ENCODE assay signal across 21 cellular contexts in genomic region chr16:72576189-72576588, GRCh38.
DNase-seq lines count a peak whose midpoint lies in the region; ATAC-seq and TF ChIP-seq lines count a peak whose summit lies in the region.
"Had no signal": no experiment of that assay in that cellular context is flagged by ENCODE, and none has a peak within 500 bp of the region (broad histone marks: within the 10 kb centered on the region; RNA-seq: fewer than 3 reads in every experiment).

No MANE protein-coding gene starts in this region.

- in situ Hi-C loops in transverse colon (cut with MboI; ENCODE audit: low pct_ligation_motif_present in 1 of 4, low pct_unique_long_range_greater_than_20kb in 1 of 4, low sequenced_read_pairs in 3 of 4) = no loop called here

- H3K9ac ChIP-seq in MM.1S (ENCODE audit: low read length) = no peak overlapping the region
- H3K9ac ChIP-seq: BLaER1 treated with 17β-estradiol and CSF1 and Interleukin-3, amounts not matched to agents 10 nM and 100 nM; GM23248 had no signal

- H3K27me3 Mint-ChIP-seq in activated T-cell treated with anti-CD3 and anti-CD28 coated beads, Interleukin-2, amount 50 U/mL, for 72 hours (ENCODE audit: low read depth) = no peaks in the 10 kb centered on the region
- H3K27me3 Mint-ChIP-seq: CD4-positive, alpha-beta T cell; CD8-positive, alpha-beta memory T cell had no signal

- H3K4me1 ChIP-seq in MM.1S (ENCODE audit: low read length) (no peaks in the 10 kb centered on the region), transverse colon (no peaks in the 10 kb centered on the region), right atrium auricular region (no peaks in the 10 kb centered on the region)
- H3K4me1 ChIP-seq: BE2C had no signal

- TF ChIP-seq CTCF in MM.1S (IDR thresholded peaks at IDR 0.05; ENCODE audit: low read length) (no peak), transverse colon (IDR thresholded peaks at IDR 0.05) (no peak), right atrium auricular region (IDR thresholded peaks at IDR 0.05) (no peak)

- no peaks in the 10 kb centered on the region for H3K4me1 Mint-ChIP-seq in activated T-cell treated with anti-CD3 and anti-CD28 coated beads, Interleukin-2, amount 50 U/mL, for 72 hours (ENCODE audit: low read depth)
- H3K4me1 Mint-ChIP-seq: CD14-positive monocyte; CD8-positive, alpha-beta memory T cell had no signal

- H3K79me2 ChIP-seq in MM.1S (ENCODE audit: low read length) = no peaks in the 10 kb centered on the region

- no peak for ATAC-seq in activated T-cell treated with anti-CD3 and anti-CD28 coated beads, Interleukin-2, amount 50 U/mL, for 72 hours (replicated peaks in 1 of 2)
- ATAC-seq in left colon = peak; percentile 64
- ATAC-seq: HCT116 had no signal

- H3K27me3 ChIP-seq in MM.1S (replicated peaks; ENCODE audit: insufficient read depth, low read length) (no peaks in the 10 kb centered on the region), transverse colon (no peaks in the 10 kb centered on the region), right atrium auricular region (no peaks in the 10 kb centered on the region)
- H3K27me3 ChIP-seq: BE2C; BLaER1 treated with 17β-estradiol and CSF1 and Interleukin-3, amounts not matched to agents 10 nM and 100 nM had no signal

- H3K36me3 ChIP-seq in MM.1S (replicated peaks; ENCODE audit: insufficient read depth, low read length) (no peaks in the 10 kb centered on the region), transverse colon (no peaks in the 10 kb centered on the region), right atrium auricular region (no peaks in the 10 kb centered on the region)
- H3K36me3 ChIP-seq: BE2C; BLaER1 treated with 17β-estradiol and CSF1 and Interleukin-3, amounts not matched to agents 10 nM and 100 nM had no signal

- TF ChIP-seq POLR2A in transverse colon (IDR thresholded peaks at IDR 0.05) = no peak

- H3K9me2 ChIP-seq in MM.1S (replicated peaks; ENCODE audit: insufficient read depth, low read length) = no peaks in the 10 kb centered on the region

- no peaks in the 10 kb centered on the region for H3K9me3 Mint-ChIP-seq in activated T-cell treated with anti-CD3 and anti-CD28 coated beads, Interleukin-2, amount 50 U/mL, for 72 hours

- peaks cover 0 to 1% of the 10 kb centered on the region in 2 donors for H3K36me3 Mint-ChIP-seq in activated T-cell treated with anti-CD3 and anti-CD28 coated beads, Interleukin-2, amount 50 U/mL, for 72 hours (ENCODE audit: insufficient read depth in 2 of 2)
- H3K36me3 Mint-ChIP-seq: CD14-positive monocyte had no signal

- H3K4me2 ChIP-seq in MM.1S (ENCODE audit: low read depth, low read length) = no peak overlapping the region
- H3K4me2 ChIP-seq: BLaER1 treated with 17β-estradiol and CSF1 and Interleukin-3, amounts not matched to agents 10 nM and 100 nM had no signal

- H2AFZ ChIP-seq in MM.1S (ENCODE audit: low read length) = no peak overlapping the region
- H2AFZ ChIP-seq: GM23248 had no signal

- no peak for DNase-seq in activated T-cell treated with anti-CD3 and anti-CD28 coated beads, Interleukin-2, amount 50 U/mL, for 72 hours
- DNase-seq in activated T-cell treated with anti-CD3 and anti-CD28 coated beads for 4 hours (no peak), MM.1S (peak; percentile 9), left colon (no peak), transverse colon (no peak), right atrium auricular region (ENCODE audit: low spot score) (no peak)
- DNase-seq: ACHN; AML-193; BE2C; CD4-positive, alpha-beta T cell; CD8-positive, alpha-beta memory T cell; DMS 273 treated with DMSO at 0.1 percent for 48 hours; DMS79; EL; GDM1; GM23248; H7 had no signal

- H3K27ac ChIP-seq in MM.1S (ENCODE audit: low read length) (no peak overlapping the region), transverse colon (no peak overlapping the region), right atrium auricular region (no peak overlapping the region)
- H3K27ac ChIP-seq: 22Rv1; BLaER1 treated with 17β-estradiol and CSF1 and Interleukin-3, amounts not matched to agents 10 nM and 100 nM; GM23248 had no signal

- H3K9me3 ChIP-seq in MM.1S (replicated peaks; ENCODE audit: insufficient read depth, low read length) = no peaks in the 10 kb centered on the region
- no peaks in the 10 kb centered on the region for H3K9me3 ChIP-seq in transverse colon
- H3K9me3 ChIP-seq in right atrium auricular region = no peaks in the 10 kb centered on the region
- H3K9me3 ChIP-seq: BE2C had no signal

- H3K4me3 ChIP-seq in MM.1S (ENCODE audit: low read length) (no peak overlapping the region), transverse colon (no peak overlapping the region), right atrium auricular region (no peak overlapping the region)
- H3K4me3 ChIP-seq: BLaER1 treated with 17β-estradiol and CSF1 and Interleukin-3, amounts not matched to agents 10 nM and 100 nM; GM23248 had no signal

- H3K27ac Mint-ChIP-seq in activated T-cell treated with anti-CD3 and anti-CD28 coated beads, Interleukin-2, amount 50 U/mL, for 72 hours = peak overlapping the region; percentile 55
- H3K27ac Mint-ChIP-seq: CD14-positive monocyte; CD4-positive, alpha-beta T cell had no signal

- intact Hi-C loops in left colon (cut with DNase I, micrococcal nuclease) (no loop called here), transverse colon (cut with DNase I; ENCODE audit: low total_unique reads) (no loop called here)

- H3K4me3 Mint-ChIP-seq in activated T-cell treated with anti-CD3 and anti-CD28 coated beads, Interleukin-2, amount 50 U/mL, for 72 hours = no peak overlapping the region
- H3K4me3 Mint-ChIP-seq: CD14-positive monocyte; CD4-positive, alpha-beta T cell; CD8-positive, alpha-beta memory T cell had no signal

- WGBS in transverse colon (ENCODE audit: low coverage in 1 of 2), 2 donors = 71 to 72% methylated on average over 3 of the region's 3 CpGs

- TF ChIP-seq EP300 in transverse colon (IDR thresholded peaks at IDR 0.05; ENCODE audit: low read depth) = no peak

- no peaks in the 10 kb centered on the region for H3F3A ChIP-seq in MM.1S (ENCODE audit: insufficient read depth, low read length)

- no peaks in the 10 kb centered on the region for H4K20me1 ChIP-seq in MM.1S (ENCODE audit: insufficient read depth, low read length)
- H4K20me1 ChIP-seq: BLaER1 treated with 17β-estradiol and CSF1 and Interleukin-3, amounts not matched to agents 10 nM and 100 nM had no signal
